In genomic region chr12:98646165-98646764, GRCh38 we compare ENCODE assay signal across 8 cellular contexts. TPM values are rescaled to one million over a fixed set of nuclear protein-coding genes. Genes with fewer than 3 reads are reported as not detected.
A peak's percentile ranks its signal among the peaks of the same experiment; 100 is the strongest.
DNase-seq lines count a peak whose midpoint lies in the region; ATAC-seq and TF ChIP-seq lines count a peak whose summit lies in the region.

No MANE protein-coding gene starts in this region.

- DNase-seq in CD4-positive, CD25-positive, alpha-beta regulatory T cell, result peak in 2 of 3 donors; percentile 6 to 15
- peak; percentile 26 for DNase-seq in amniotic epithelial cell (ENCODE audit: low read depth)
- peak; percentile 42 for DNase-seq in left kidney (ENCODE audit: low read depth, low spot score)
- no peak for DNase-seq in thoracic aorta (ENCODE audit: low spot score)
- DNase-seq in NCI-H226, result no peak
- no peak for DNase-seq in activated CD4-positive, alpha-beta T cell treated with anti-CD3 and anti-CD28 coated beads for 1 hour

- peaks cover 24% of the 10 kb centered on the region for H3K36me3 ChIP-seq in CD4-positive, CD25-positive, alpha-beta regulatory T cell (ENCODE audit: control insufficient read depth, insufficient read depth, low read length)
- H3K36me3 ChIP-seq in HUES6 (ENCODE audit: control insufficient read depth, insufficient read depth, low read length) (peaks cover 23% of the 10 kb centered on the region), thoracic aorta (peaks cover 7% of the 10 kb centered on the region)

- H3K4me3 Mint-ChIP-seq in CD4-positive, CD25-positive, alpha-beta regulatory T cell, result peak overlapping the region; percentile 98 to 100 (median 98)

- H3K9me3 ChIP-seq in CD4-positive, CD25-positive, alpha-beta regulatory T cell (ENCODE audit: control insufficient read depth in 2 of 2, low read length in 2 of 2), result no peaks in the 10 kb centered on the region
- H3K9me3 ChIP-seq in HUES6 (ENCODE audit: control insufficient read depth, insufficient read depth, low read depth, low read length) (no peaks in the 10 kb centered on the region), thoracic aorta (no peaks in the 10 kb centered on the region)

- H3K27me3 Mint-ChIP-seq in CD4-positive, CD25-positive, alpha-beta regulatory T cell, result no peaks in the 10 kb centered on the region

- peak overlapping the region; percentile 98 for H3K4me3 ChIP-seq in CD4-positive, CD25-positive, alpha-beta regulatory T cell (ENCODE audit: low read depth, low read length)
- H3K4me3 ChIP-seq in HUES6 (ENCODE audit: low read depth, low read length), result peak overlapping the region; percentile 86
- peak overlapping the region; percentile 92 for H3K4me3 ChIP-seq in thoracic aorta

- no peaks in the 10 kb centered on the region for H3K27me3 ChIP-seq in CD4-positive, CD25-positive, alpha-beta regulatory T cell (ENCODE audit: control insufficient read depth, insufficient read depth, low read length)
- H3K27me3 ChIP-seq in HUES6 (ENCODE audit: control insufficient read depth, insufficient read depth, low read length), result no peaks in the 10 kb centered on the region
- no peaks in the 10 kb centered on the region for H3K27me3 ChIP-seq in thoracic aorta (replicated peaks; ENCODE audit: insufficient read depth)

- no peak for TF ChIP-seq CTCF in thoracic aorta (IDR thresholded peaks at IDR 0.05)

- peak overlapping the region; percentile 67 to 96 (median 90) for H3K27ac Mint-ChIP-seq in CD4-positive, CD25-positive, alpha-beta regulatory T cell

- H3K9me3 Mint-ChIP-seq in CD4-positive, CD25-positive, alpha-beta regulatory T cell, result no peaks in the 10 kb centered on the region

- peaks cover 13 to 66% (median 40%) of the 10 kb centered on the region in 4 donors for H3K4me1 Mint-ChIP-seq in CD4-positive, CD25-positive, alpha-beta regulatory T cell

- ATAC-seq in CD4-positive, CD25-positive, alpha-beta regulatory T cell (ENCODE audit: low read depth in 2 of 2), result no peak
- ATAC-seq in thoracic aorta (ENCODE audit: insufficient number of reproducible peaks, low FRiP score, low read depth), result no peak
- ATAC-seq in HG03095 (IDR thresholded peaks at IDR 0.05; ENCODE audit: unreplicated experiment), result no peak

- peaks cover 10% of the 10 kb centered on the region for H3K36me3 Mint-ChIP-seq in CD4-positive, CD25-positive, alpha-beta regulatory T cell

- peak overlapping the region; percentile 49 for H3K27ac ChIP-seq in CD4-positive, CD25-positive, alpha-beta regulatory T cell (ENCODE audit: insufficient read depth, low read length, poor library complexity, severe bottlenecking)
- H3K27ac ChIP-seq in HUES6 (ENCODE audit: low read depth, low read length) (no peak overlapping the region), thoracic aorta (peak overlapping the region in 1 of 2 donors; percentile 73)

- H3K9ac ChIP-seq in HUES6 (ENCODE audit: low read length), result peak overlapping the region; percentile 79

- peaks cover 34% of the 10 kb centered on the region for H3K4me1 ChIP-seq in CD4-positive, CD25-positive, alpha-beta regulatory T cell (ENCODE audit: control insufficient read depth, insufficient read depth, low read length, poor library complexity, severe bottlenecking)
- H3K4me1 ChIP-seq in HUES6 (ENCODE audit: control insufficient read depth, insufficient read depth, low read length), result peaks cover 5% of the 10 kb centered on the region; the same call in 1 of the 2 replicates
- peaks cover 0 to 39% of the 10 kb centered on the region in 2 donors for H3K4me1 ChIP-seq in thoracic aorta (ENCODE audit: control insufficient read depth in 1 of 2, low read depth in 2 of 2)

RNA-seq across cellular contexts. Expression of gene APAF1, which starts 1.2 kb away (rescaled TPM):
- 28.5 TPM for total RNA-seq in CD4-positive, CD25-positive, alpha-beta regulatory T cell
- polyA plus RNA-seq in CD4-positive, CD25-positive, alpha-beta regulatory T cell, result 1 to 10 TPM; 4.9 to 7.5 (median 6.8) TPM
- total RNA-seq in thoracic aorta, result 10 to 100 TPM; 16.0 to 19.8 TPM

RNA-seq across cellular contexts. Expression of gene IKBIP, which starts 1.7 kb away (rescaled TPM):
- 3.4 TPM for total RNA-seq in CD4-positive, CD25-positive, alpha-beta regulatory T cell
- 10 to 100 TPM in 2 of 4 donors, 1 to 10 TPM in 2; 6.2 to 11.0 (median 9.2) TPM for polyA plus RNA-seq in CD4-positive, CD25-positive, alpha-beta regulatory T cell
- 10 to 100 TPM; 12.3 to 15.2 TPM for total RNA-seq in thoracic aorta

RNA-seq across cellular contexts. Expression of gene SLC25A3, which starts 52.8 kb away (rescaled TPM):
- total RNA-seq in CD4-positive, CD25-positive, alpha-beta regulatory T cell, result 491 TPM
- 100 to 1,000 TPM; 315 to 484 (median 346) TPM for polyA plus RNA-seq in CD4-positive, CD25-positive, alpha-beta regulatory T cell
- 100 to 1,000 TPM; 362 to 445 TPM for total RNA-seq in thoracic aorta

Comparison
In these comparisons a context has a peak if more than half of its experiments do, and no peak if none do; other contexts are left out.
1. DNase-seq: peak in CD4-positive, CD25-positive, alpha-beta regulatory T cell (2 of 3), amniotic epithelial cell (single experiment) and left kidney (single experiment); none in thoracic aorta (single experiment), NCI-H226 (single experiment) and activated CD4-positive, alpha-beta T cell treated with anti-CD3 and anti-CD28 coated beads for 1 hour (single experiment).
2. Peak in every context shown above with its lines, with median percentiles within 50 percentile points of each other: H3K4me3 ChIP-seq.